21 cellular contexts compared by ENCODE assay signal in genomic region chr6:79225718-79226117, GRCh38. TPM values are rescaled to one million over a fixed set of nuclear protein-coding genes. Genes with fewer than 3 reads are reported as not detected.
DNase-seq lines count a peak whose midpoint lies in the region; ATAC-seq and TF ChIP-seq lines count a peak whose summit lies in the region.
"Had no signal": no experiment of that assay in that cellular context is flagged by ENCODE, and none has a peak within 500 bp of the region (broad histone marks: within the 10 kb centered on the region; RNA-seq: fewer than 3 reads in every experiment).

No MANE protein-coding gene starts in this region.

- H3K27ac Mint-ChIP-seq in WTC11: peak overlapping the region; percentile 74
- no peak overlapping the region for H3K27ac Mint-ChIP-seq in activated CD4-positive, alpha-beta memory T cell treated with anti-CD3 and anti-CD28 coated beads, Interleukin-2, amount 10 ng/mL, durations not matched to agents 7 days and 5 days
- H3K27ac Mint-ChIP-seq in CD4-positive, alpha-beta T cell: no peak overlapping the region
- H3K27ac Mint-ChIP-seq: CD14-positive monocyte, GM23338 had no signal

- no peak overlapping the region for H4K8ac ChIP-seq in mesendoderm (ENCODE audit: low read depth, low read length)

- H3K9me3 ChIP-seq in Loucy (ENCODE audit: insufficient read depth, low read depth, low read length) (no peaks in the 10 kb centered on the region), hepatocyte (ENCODE audit: low read depth) (no peaks in the 10 kb centered on the region)
- no peaks in the 10 kb centered on the region for H3K9me3 ChIP-seq in CD4-positive, alpha-beta T cell (ENCODE audit: control insufficient read depth, low read length)
- H3K9me3 ChIP-seq: Peyer's patch had no signal

- no peak overlapping the region for H2BK120ac ChIP-seq in mesendoderm (ENCODE audit: low read depth, low read length)

- no peaks in the 10 kb centered on the region for H3K27me3 Mint-ChIP-seq in WTC11 (ENCODE audit: low read depth)
- H3K27me3 Mint-ChIP-seq in activated CD4-positive, alpha-beta memory T cell treated with anti-CD3 and anti-CD28 coated beads, Interleukin-2, amount 10 ng/mL, durations not matched to agents 7 days and 5 days: no peaks in the 10 kb centered on the region
- no peaks in the 10 kb centered on the region for H3K27me3 Mint-ChIP-seq in CD4-positive, alpha-beta T cell

- peaks cover 99% of the 10 kb centered on the region for H3K79me2 ChIP-seq in Loucy (ENCODE audit: insufficient read depth, low read length)
- peaks cover 97% of the 10 kb centered on the region for H3K79me2 ChIP-seq in hepatocyte
- H3K79me2 ChIP-seq in mesendoderm (ENCODE audit: control insufficient read depth, insufficient read depth, low read length): peaks cover 17% of the 10 kb centered on the region

- no peak overlapping the region for H2BK15ac ChIP-seq in mesendoderm (replicated peaks; ENCODE audit: low read depth)

- H3K4me2 ChIP-seq in Loucy (ENCODE audit: low read depth, low read length, poor library complexity, severe bottlenecking): peak overlapping the region; percentile 23
- peak overlapping the region; percentile 41 for H3K4me2 ChIP-seq in hepatocyte
- H3K4me2 ChIP-seq in mesendoderm (ENCODE audit: low read length): no peak overlapping the region
- H3K4me2 ChIP-seq: GM23338 had no signal

- H3K4me1 Mint-ChIP-seq in WTC11: peaks cover 35% of the 10 kb centered on the region
- no peaks in the 10 kb centered on the region for H3K4me1 Mint-ChIP-seq in activated CD4-positive, alpha-beta memory T cell treated with anti-CD3 and anti-CD28 coated beads, Interleukin-2, amount 10 ng/mL, durations not matched to agents 7 days and 5 days
- H3K4me1 Mint-ChIP-seq in CD4-positive, alpha-beta T cell (ENCODE audit: low read depth): peaks cover 4% of the 10 kb centered on the region

- H2BK5ac ChIP-seq in mesendoderm (ENCODE audit: low read length): no peak overlapping the region

- H3K56ac ChIP-seq in mesendoderm (ENCODE audit: low read length): no peak overlapping the region

- no peak for TF ChIP-seq CTCF in Loucy (conservative IDR thresholded peaks at IDR 0.05; ENCODE audit: low read length)
- TF ChIP-seq CTCF in WTC11 (IDR thresholded peaks at IDR 0.05): no peak
- TF ChIP-seq CTCF in hepatocyte (IDR thresholded peaks at IDR 0.05; ENCODE audit: poor library complexity): no peak
- no peak for TF ChIP-seq CTCF in CD4-positive, alpha-beta T cell (IDR thresholded peaks at IDR 0.05)

- H3K9ac ChIP-seq in Loucy (ENCODE audit: low read depth, low read length, poor library complexity, severe bottlenecking) (no peak overlapping the region), mesendoderm (ENCODE audit: low read length) (no peak overlapping the region)

- peaks cover 1% of the 10 kb centered on the region for H3K79me1 ChIP-seq in mesendoderm (ENCODE audit: low read length)

- DNase-seq in WTC11 (ENCODE audit: low spot score): no peak
- DNase-seq in hepatocyte (ENCODE audit: low spot score): no peak
- no peak for DNase-seq in activated CD4-positive, alpha-beta memory T cell treated with anti-CD3 and anti-CD28 coated beads, Interleukin-2, amount 10 ng/mL, durations not matched to agents 7 days and 5 days
- no peak for DNase-seq in NCI-H510A treated with DMSO at 0.1 percent for 48 hours (lab: John Stamatoyannopoulos, UW)
- no peak for DNase-seq in mesendoderm
- no peak for DNase-seq in CD4-positive, alpha-beta T cell
- DNase-seq: COR-L47; DMS153; GF-D8; KBM-7; NCI-H1048; NCI-H1436; NCI-H2029; NCI-H2171; NCI-H748 treated with DMSO at 0.1 percent for 48 hours; NK-92 treated with Interleukin-12 subunit alpha and Interleukin-12 subunit beta, amount 100 ng/mL, for 24 hours; Peyer's patch; SW 1271 had no signal

- H3K23ac ChIP-seq in mesendoderm (ENCODE audit: low read length): no peak overlapping the region

- peaks cover 6% of the 10 kb centered on the region; the same call in 1 of the 2 replicates for H3K36me3 ChIP-seq in Loucy (ENCODE audit: insufficient read depth, low read length)
- H3K36me3 ChIP-seq in hepatocyte (replicated peaks; ENCODE audit: insufficient read depth, low read depth): no peaks in the 10 kb centered on the region
- no peaks in the 10 kb centered on the region for H3K36me3 ChIP-seq in mesendoderm (ENCODE audit: control insufficient read depth, insufficient read depth, low read length)
- H3K36me3 ChIP-seq: Peyer's patch had no signal

- H2AK5ac ChIP-seq in mesendoderm (ENCODE audit: low read length): no peak overlapping the region

- H3K4me1 ChIP-seq in Loucy (ENCODE audit: insufficient read depth, low read length, poor library complexity, severe bottlenecking) (peaks cover 43% of the 10 kb centered on the region), hepatocyte (ENCODE audit: insufficient read depth) (peaks cover 20% of the 10 kb centered on the region), mesendoderm (ENCODE audit: control insufficient read depth, low read depth, low read length) (no peaks in the 10 kb centered on the region)

- H4K20me1 ChIP-seq in Loucy (ENCODE audit: insufficient read depth, low read length, poor library complexity, severe bottlenecking) (peaks cover 69% of the 10 kb centered on the region), hepatocyte (ENCODE audit: insufficient read depth, poor library complexity, severe bottlenecking) (no peaks in the 10 kb centered on the region)

- no peak overlapping the region for H3K4ac ChIP-seq in mesendoderm (ENCODE audit: low read depth, low read length)

- 0 out of 2 replicates have a peak, but pooled peaks cover 3% of the 10 kb centered on the region for H3K9me3 Mint-ChIP-seq in WTC11
- H3K9me3 Mint-ChIP-seq in activated CD4-positive, alpha-beta memory T cell treated with anti-CD3 and anti-CD28 coated beads, Interleukin-2, amount 10 ng/mL, durations not matched to agents 7 days and 5 days: no peaks in the 10 kb centered on the region
- H3K9me3 Mint-ChIP-seq in CD4-positive, alpha-beta T cell: no peaks in the 10 kb centered on the region
- H3K9me3 Mint-ChIP-seq: CD14-positive monocyte, GM23338 had no signal

- no peak overlapping the region for H4K5ac ChIP-seq in mesendoderm (ENCODE audit: low read length)

- intact Hi-C loops in CD4-positive, alpha-beta T cell (cut with DNase I, micrococcal nuclease): no loop called here

- H3K18ac ChIP-seq in mesendoderm (ENCODE audit: low read length): no peak overlapping the region

- peaks cover 11% of the 10 kb centered on the region for H3K36me3 Mint-ChIP-seq in WTC11
- H3K36me3 Mint-ChIP-seq in activated CD4-positive, alpha-beta memory T cell treated with anti-CD3 and anti-CD28 coated beads, Interleukin-2, amount 10 ng/mL, durations not matched to agents 7 days and 5 days (ENCODE audit: low read depth): no peaks in the 10 kb centered on the region
- H3K36me3 Mint-ChIP-seq in CD4-positive, alpha-beta T cell (ENCODE audit: low read depth): peaks cover 16% of the 10 kb centered on the region

- no peak for ATAC-seq in WTC11
- ATAC-seq in CD4-positive, alpha-beta T cell (ENCODE audit: poor library complexity): no peak
- ATAC-seq: GM23338 had no signal

- CTCF ChIA-PET in WTC11 (lab: Charles Lee): no interaction called here
- CTCF ChIA-PET in activated CD4-positive, alpha-beta memory T cell treated with anti-CD3 and anti-CD28 coated beads, Interleukin-2, amount 10 ng/mL, durations not matched to agents 7 days and 5 days (lab: Charles Lee): no interaction called here
- CTCF ChIA-PET in CD4-positive, alpha-beta T cell (lab: Charles Lee): no interaction called here

- H3K4me3 Mint-ChIP-seq in WTC11: no peak overlapping the region
- H3K4me3 Mint-ChIP-seq in activated CD4-positive, alpha-beta memory T cell treated with anti-CD3 and anti-CD28 coated beads, Interleukin-2, amount 10 ng/mL, durations not matched to agents 7 days and 5 days: no peak overlapping the region
- no peak overlapping the region for H3K4me3 Mint-ChIP-seq in CD4-positive, alpha-beta T cell
- H3K4me3 Mint-ChIP-seq: CD14-positive monocyte, GM23338 had no signal

- H3K4me3 ChIP-seq in Loucy (ENCODE audit: low read length, poor library complexity, severe bottlenecking): no peak overlapping the region
- H3K4me3 ChIP-seq in hepatocyte: no peak overlapping the region
- no peak overlapping the region for H3K4me3 ChIP-seq in mesendoderm (ENCODE audit: low read length)
- H3K4me3 ChIP-seq: GM23338, Peyer's patch had no signal

- H2AFZ ChIP-seq in Loucy (ENCODE audit: low read length) (no peak overlapping the region), hepatocyte (no peak overlapping the region)
- H2AFZ ChIP-seq: GM23338 had no signal

- H3K9me2 ChIP-seq in Loucy (replicated peaks; ENCODE audit: low read depth, low read length) (no peaks in the 10 kb centered on the region), hepatocyte (replicated peaks; ENCODE audit: insufficient read depth) (no peaks in the 10 kb centered on the region)

- no peaks in the 10 kb centered on the region for H3F3A ChIP-seq in Loucy (ENCODE audit: low read depth)

- H3K27ac ChIP-seq in hepatocyte: no peak overlapping the region
- no peak overlapping the region for H3K27ac ChIP-seq in mesendoderm (ENCODE audit: low read depth, low read length)
- no peak overlapping the region for H3K27ac ChIP-seq in CD4-positive, alpha-beta T cell (ENCODE audit: low read depth, low read length)
- H3K27ac ChIP-seq: Peyer's patch had no signal

- H3K27me3 ChIP-seq in Loucy (ENCODE audit: insufficient read depth, low read length, poor library complexity, severe bottlenecking): no peaks in the 10 kb centered on the region
- no peaks in the 10 kb centered on the region for H3K27me3 ChIP-seq in hepatocyte
- H3K27me3 ChIP-seq in mesendoderm (ENCODE audit: insufficient read depth, low read length, poor library complexity): no peaks in the 10 kb centered on the region
- no peaks in the 10 kb centered on the region for H3K27me3 ChIP-seq in CD4-positive, alpha-beta T cell (ENCODE audit: control insufficient read depth, insufficient read depth, low read length)
- H3K27me3 ChIP-seq: Peyer's patch had no signal

- 71% methylated on average over 1 of the region's 1 CpG for WGBS in hepatocyte (ENCODE audit: low lambda C conversion rate, missing lambda C conversion rate)
- WGBS in mesendoderm (ENCODE audit: extremely low coverage, insufficient coverage, low lambda C conversion rate): no CpG with 5 or more reads among the region's 1 CpG

- POLR2A ChIA-PET in WTC11 (lab: Charles Lee): no interaction called here
- POLR2A ChIA-PET in activated CD4-positive, alpha-beta memory T cell treated with anti-CD3 and anti-CD28 coated beads, Interleukin-2, amount 10 ng/mL, durations not matched to agents 7 days and 5 days (lab: Charles Lee): no interaction called here
- POLR2A ChIA-PET in CD4-positive, alpha-beta T cell (lab: Charles Lee): no interaction called here

TF ChIP-seq in WTC11, 78 proteins besides CTCF, POLR2A, EP300 and RAD21 (continues in another document):
- no peak for TF ChIP-seq NFYB (CRISPR knock-in tag; conservative IDR thresholded peaks at IDR 0.05; ENCODE audit: low read depth)

RNA-seq across cellular contexts. Expression of gene HMGN3, which starts 8.8 kb away (rescaled TPM):
- total RNA-seq in WTC11 (2021) (151 to 165 TPM (median 155 TPM) in 3 replicates), hepatocyte (129 and 146 TPM in 2 replicates)
- polyA plus RNA-seq in hepatocyte: 266 and 319 TPM in 2 replicates
- total RNA-seq in activated CD4-positive, alpha-beta memory T cell treated with anti-CD3 and anti-CD28 coated beads, Interleukin-2, amount 10 ng/mL, durations not matched to agents 7 days and 5 days: 10 to 100 TPM; 39.7 to 44.4 TPM
- 229 TPM for polyA plus RNA-seq in mesendoderm (2013, experiment 1 of 2)
- 228 TPM for polyA plus RNA-seq in mesendoderm (2013, experiment 2 of 2)
- 10 to 100 TPM; 26.8 to 28.2 TPM for total RNA-seq in CD4-positive, alpha-beta T cell
